8 cellular contexts compared by ENCODE assay signal in genomic region chr3:52770581-52771333, GRCh38. TPM values are rescaled to one million over a fixed set of nuclear protein-coding genes. Genes with fewer than 3 reads are reported as not detected.
DNase-seq lines count a peak whose midpoint lies in the region; ATAC-seq and TF ChIP-seq lines count a peak whose summit lies in the region.

Gene NEK4, minus strand, starts transcription at chr3:52770940. Its CDS starts 194 bp downstream, at chr3:52770746.

- CTCF ChIA-PET in CD4-positive, alpha-beta T cell (lab: Charles Lee) = interaction anchor here (0.6 kb wide), 1 partner anchor 51 kb away, joined by 3 read pairs; no protein-coding TSS in a partner anchor

- peaks cover 0 to 53% (median 16%) of the 10 kb centered on the region in 4 donors for H3K4me1 ChIP-seq in right lobe of liver

- ATAC-seq in CD4-positive, alpha-beta T cell (ENCODE audit: poor library complexity) = peak; percentile 80
- ATAC-seq in GM19438 (IDR thresholded peaks at IDR 0.05; ENCODE audit: low read depth, unreplicated experiment) (peak; percentile 97), HG03571 (IDR thresholded peaks at IDR 0.05; ENCODE audit: unreplicated experiment) (peak; percentile 97), right lobe of liver (peak; percentile 79 to 89 (median 81))

- no peaks in the 10 kb centered on the region for H3K27me3 Mint-ChIP-seq in CD4-positive, alpha-beta T cell

- peak within 1 kb of the TSS; percentile 96 for H3K4me3 Mint-ChIP-seq in CD4-positive, alpha-beta T cell

- H3K4me3 ChIP-seq in dorsolateral prefrontal cortex (peak within 1 kb of the TSS; percentile 63 to 98 (median 89)), right lobe of liver (peak within 1 kb of the TSS; percentile 57 to 94 (median 64))

- peak within 1 kb of the TSS; percentile 72 for H3K27ac ChIP-seq in CD4-positive, alpha-beta T cell (ENCODE audit: low read depth, low read length)
- H3K27ac ChIP-seq in dorsolateral prefrontal cortex (peak within 1 kb of the TSS; percentile 20 to 93 (median 80)), right lobe of liver (peak within 1 kb of the TSS; percentile 52 to 67 (median 62))

- intact Hi-C loops in CD4-positive, alpha-beta T cell (cut with DNase I, micrococcal nuclease) = no loop called here
- intact Hi-C loops in dorsolateral prefrontal cortex (cut with DNase I) = loop anchor here in 1 of 2 donors (2.0 to 5.0 kb wide), 3 partner anchors 63 to 83 kb away; partner anchors contain the start of genes GLT8D1, GNL3, PBRM1 and SPCS1
- intact Hi-C loops in right lobe of liver (cut with DNase I) = no loop called here

- peak; percentile 90 for TF ChIP-seq POLR2A in right lobe of liver (IDR thresholded peaks at IDR 0.05)

- POLR2A ChIA-PET in CD4-positive, alpha-beta T cell (lab: Charles Lee) = interaction anchor here (0.5 to 1.1 kb wide), 5 partner anchors 68 to 275 kb away, joined by 3 to 4 read pairs (median 3); partner anchors contain the start of genes GNL3, PBRM1 and SFMBT1

- H3K36me3 ChIP-seq in right lobe of liver = peaks cover 0 to 16% (median 3%) of the 10 kb centered on the region in 4 donors

- peaks cover 24% of the 10 kb centered on the region for H3K36me3 Mint-ChIP-seq in CD4-positive, alpha-beta T cell (ENCODE audit: low read depth)

- peak within 1 kb of the TSS; percentile 79 for H3K27ac Mint-ChIP-seq in CD4-positive, alpha-beta T cell

- DNase-seq in CD4-positive, alpha-beta T cell = peak; percentile 53 to 84 (median 80)
- DNase-seq in NCI-H82 (lab: John Stamatoyannopoulos, UW) = peak; percentile 96
- DNase-seq in activated CD4-positive, alpha-beta T cell treated with anti-CD3 and anti-CD28 coated beads, Interleukin-2, amount 50 U/mL, for 48 hours = peak; percentile 89 to 92
- DNase-seq in dorsolateral prefrontal cortex = peak; percentile 86 to 96 (median 92)
- peak; percentile 94 to 96 (median 95) for DNase-seq in right lobe of liver
- peak; percentile 88 for DNase-seq in stimulated activated CD4-positive, alpha-beta T cell treated with anti-CD3 and anti-CD28 coated beads, Interleukin-4, amount 100 ng/mL, for 24 hours

- peaks cover 17% of the 10 kb centered on the region for H3K4me1 Mint-ChIP-seq in CD4-positive, alpha-beta T cell (ENCODE audit: low read depth)

- under 1% methylated on average over 14 of the region's 62 CpGs for WGBS in right lobe of liver (ENCODE audit: insufficient coverage, low coverage, low lambda C conversion rate, missing lambda C conversion rate)

- no peak for TF ChIP-seq CTCF in CD4-positive, alpha-beta T cell (IDR thresholded peaks at IDR 0.05)
- TF ChIP-seq CTCF in dorsolateral prefrontal cortex (IDR thresholded peaks at IDR 0.05 in 54 of 56, conservative IDR thresholded peaks at IDR 0.05 in 2 of 56; ENCODE audit: low read depth in 1 of 56, partially characterized antibody in 56 of 56) (peak in 44 of 56 donors; percentile 8 to 68 (median 39)), right lobe of liver (IDR thresholded peaks at IDR 0.05) (no peak)

- no peaks in the 10 kb centered on the region for H3K9me3 Mint-ChIP-seq in CD4-positive, alpha-beta T cell

- H3K27me3 ChIP-seq in CD4-positive, alpha-beta T cell (ENCODE audit: control insufficient read depth, insufficient read depth, low read length) = no peaks in the 10 kb centered on the region
- H3K27me3 ChIP-seq in dorsolateral prefrontal cortex (no peaks in the 10 kb centered on the region), right lobe of liver (no peaks in the 10 kb centered on the region)

- no peaks in the 10 kb centered on the region for H3K9me3 ChIP-seq in CD4-positive, alpha-beta T cell (ENCODE audit: control insufficient read depth, low read length)
- no peaks in the 10 kb centered on the region for H3K9me3 ChIP-seq in right lobe of liver

RNA-seq across cellular contexts. Expression of gene NEK4, which starts in this region (rescaled TPM):
- total RNA-seq in CD4-positive, alpha-beta T cell = 1 to 10 TPM; 6.1 to 6.9 TPM
- 10 to 100 TPM; 34.0 to 82.9 (median 51.4) TPM for total RNA-seq in dorsolateral prefrontal cortex
- total RNA-seq in right lobe of liver = 10 to 100 TPM in 5 of 6 experiments, 1 to 10 TPM in 1; 7.3 to 18.9 (median 14.8) TPM

Comparison
In these comparisons a context has a peak if more than half of its experiments do, and no peak if none do; other contexts are left out.
1. Peak in every context shown above with its lines: DNase-seq, ATAC-seq, H3K4me3 ChIP-seq and H3K27ac ChIP-seq.
2. CTCF ChIP-seq: peak in dorsolateral prefrontal cortex (44 of 56); none in CD4-positive, alpha-beta T cell (single experiment) and right lobe of liver (0 of 4).